Comparison of ENCODE assay signal across 2 cellular contexts in the genomic region with DNA sequence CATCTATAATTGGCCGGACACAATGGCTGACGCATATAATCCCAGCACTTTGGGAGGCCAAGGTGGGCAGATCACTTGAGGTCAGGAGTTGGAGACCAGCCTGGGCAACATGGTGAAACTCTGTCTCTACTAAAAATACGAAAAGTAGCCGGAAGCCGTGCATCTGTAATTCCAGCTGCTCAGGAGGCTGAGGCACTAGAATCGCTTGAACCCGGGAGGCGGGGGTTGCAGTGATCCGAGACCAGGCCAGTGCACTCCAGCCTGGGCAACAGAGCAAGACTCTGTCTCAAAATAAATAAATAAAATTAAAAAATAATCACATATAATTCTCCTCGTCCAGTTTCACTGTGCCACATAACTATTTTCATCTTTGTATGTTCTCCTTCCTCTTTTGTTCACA. TPM values are rescaled to one million over a fixed set of nuclear protein-coding genes. Genes with fewer than 3 reads are reported as not detected.
"Had no signal": no experiment of that assay in that cellular context is flagged by ENCODE, and none has a peak within 500 bp of the region (broad histone marks: within the 10 kb centered on the region; RNA-seq: fewer than 3 reads in every experiment).

No MANE protein-coding gene starts in this region.

RNA-seq across cellular contexts. Expression of a gene that starts 38.7 kb away (rescaled TPM):
- total RNA-seq: HT1080 had no signal
- polyA plus RNA-seq: K562 had no signal
